Comparison of ENCODE assay signal across 27 cellular contexts in the genomic region with DNA sequence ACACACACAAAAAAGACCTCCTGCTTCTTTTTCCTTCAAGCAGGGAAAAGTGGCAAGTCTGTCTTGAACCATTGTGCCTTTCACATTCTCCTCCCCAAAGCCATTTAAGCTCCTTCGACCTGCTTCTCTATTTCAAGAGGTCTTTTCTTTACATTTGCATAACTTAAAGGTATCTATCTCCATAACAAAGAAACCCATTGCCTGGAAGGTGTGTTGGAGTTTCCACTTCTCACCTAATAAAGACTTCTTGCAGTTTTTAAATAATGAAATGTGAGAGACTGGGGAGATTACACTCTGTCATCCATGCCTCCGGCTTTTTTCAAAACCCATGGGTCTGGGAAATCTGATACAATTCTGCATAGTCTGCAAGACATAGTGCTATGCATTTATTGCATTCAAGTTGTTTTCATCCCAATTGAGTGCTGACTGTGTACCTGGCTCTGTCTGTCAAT. TPM values are rescaled to one million over a fixed set of nuclear protein-coding genes. Genes with fewer than 3 reads are reported as not detected.
A peak's percentile ranks its signal among the peaks of the same experiment; 100 is the strongest.
DNase-seq lines count a peak whose midpoint lies in the region; ATAC-seq and TF ChIP-seq lines count a peak whose summit lies in the region.
"Had no signal": no experiment of that assay in that cellular context is flagged by ENCODE, and none has a peak within 500 bp of the region (broad histone marks: within the 10 kb centered on the region; RNA-seq: fewer than 3 reads in every experiment).

No MANE protein-coding gene starts in this region.

- no peak overlapping the region for H3K4ac ChIP-seq in mesendoderm (ENCODE audit: low read depth, low read length)

- H3K9me3 ChIP-seq in HAP-1 = no peaks in the 10 kb centered on the region
- H3K9me3 ChIP-seq in iPS DF 6.9 (ENCODE audit: control insufficient read depth, insufficient read depth, low read length) = no peaks in the 10 kb centered on the region
- H3K9me3 ChIP-seq: SJSA1 had no signal

- TF ChIP-seq CTCF in WTC11 (IDR thresholded peaks at IDR 0.05) (no peak), endothelial cell (IDR thresholded peaks at IDR 0.05; ENCODE audit: unreplicated experiment) (no peak)

- H3K79me2 ChIP-seq in mesendoderm (ENCODE audit: control insufficient read depth, insufficient read depth, low read length) = no peaks in the 10 kb centered on the region

- no peak overlapping the region for H3K23ac ChIP-seq in mesendoderm (ENCODE audit: low read length)

- no peak overlapping the region for H2AK5ac ChIP-seq in mesendoderm (ENCODE audit: low read length)

- no peak overlapping the region for H4K8ac ChIP-seq in mesendoderm (ENCODE audit: low read depth, low read length)

- CTCF ChIA-PET in WTC11 (lab: Charles Lee) = interaction anchor here (0.6 to 1.4 kb wide), 3 partner anchors 14 to 893 kb away, joined by 3 to 4 read pairs (median 3); no protein-coding TSS in a partner anchor

- peak overlapping the region; percentile 33 for H3K4me3 Mint-ChIP-seq in WTC11
- no peak overlapping the region for H3K4me3 Mint-ChIP-seq in endothelial cell (ENCODE audit: unreplicated experiment)
- H3K4me3 Mint-ChIP-seq: B cell; CD8-positive, alpha-beta memory T cell had no signal

- POLR2A ChIA-PET in WTC11 (lab: Charles Lee) = interaction anchor here (0.8 kb wide), 1 partner anchor 15 kb away, joined by 3 read pairs; no protein-coding TSS in a partner anchor

- in situ Hi-C loops in HAP-1 (cut with MboI; ENCODE audit: low sequenced_read_pairs) = no loop called here

- peaks cover 15% of the 10 kb centered on the region for H3K4me1 ChIP-seq in HAP-1
- peaks cover 4% of the 10 kb centered on the region; the same call in 1 of the 2 replicates for H3K4me1 ChIP-seq in iPS DF 6.9 (ENCODE audit: control insufficient read depth, insufficient read depth, low read length)
- peaks cover 8% of the 10 kb centered on the region for H3K4me1 ChIP-seq in mesendoderm (ENCODE audit: control insufficient read depth, low read depth, low read length)
- H3K4me1 ChIP-seq: SJSA1 had no signal

- H3K27ac Mint-ChIP-seq in WTC11 = peak overlapping the region; percentile 89
- H3K27ac Mint-ChIP-seq in endothelial cell (ENCODE audit: unreplicated experiment) = no peak overlapping the region
- H3K27ac Mint-ChIP-seq: B cell; CD8-positive, alpha-beta memory T cell had no signal

- no CpG with 5 or more reads among the region's 2 CpGs for WGBS in iPS DF 6.9 (ENCODE audit: insufficient coverage, insufficient read length)
- no CpG with 5 or more reads among the region's 2 CpGs for WGBS in mesendoderm (ENCODE audit: extremely low coverage, insufficient coverage, low lambda C conversion rate)

- H3K36me3 ChIP-seq in HAP-1 (replicated peaks) = no peaks in the 10 kb centered on the region
- no peaks in the 10 kb centered on the region for H3K36me3 ChIP-seq in iPS DF 6.9 (ENCODE audit: control insufficient read depth, insufficient read depth, low read length)
- H3K36me3 ChIP-seq in mesendoderm (ENCODE audit: control insufficient read depth, insufficient read depth, low read length) = no peaks in the 10 kb centered on the region
- H3K36me3 ChIP-seq: SJSA1 had no signal

- H3K9ac ChIP-seq in mesendoderm (ENCODE audit: low read length) = no peak overlapping the region

- H3K9me3 Mint-ChIP-seq in WTC11 (no peaks in the 10 kb centered on the region), endothelial cell (ENCODE audit: unreplicated experiment) (no peaks in the 10 kb centered on the region)

- no peak overlapping the region for H2BK15ac ChIP-seq in mesendoderm (replicated peaks; ENCODE audit: low read depth)

- H3K4me3 ChIP-seq in HAP-1 (no peak overlapping the region), iPS DF 6.9 (ENCODE audit: low read length) (no peak overlapping the region), mesendoderm (ENCODE audit: low read length) (no peak overlapping the region)
- H3K4me3 ChIP-seq: PC-9, SJSA1 had no signal

- DNase-seq in HAP-1 (ENCODE audit: low spot score in 2 of 2) (peak; percentile 79 to 100), WTC11 (ENCODE audit: low spot score) (no peak), iPS DF 6.9 (ENCODE audit: low read depth, low spot score) (peak; percentile 76), mesendoderm (peak; percentile 87), dedifferentiated amniotic fluid mesenchymal stem cell (ENCODE audit: extremely low spot score) (no peak), endothelial cell (ENCODE audit: low spot score) (no peak), NCI-H2171 (lab: John Stamatoyannopoulos, UW) (no peak)
- DNase-seq in activated T-cell treated with anti-CD3 and anti-CD28 coated beads, Interleukin-2, amount 50 U/mL, for 48 hours = no peak
- DNase-seq: Calu3; CD8-positive, alpha-beta memory T cell; DMS79 treated with DMSO at 0.1 percent for 48 hours; Karpas-422; NCI-H1092 treated with DMSO at 0.1 percent for 48 hours; NCI-H1436; NCI-H187; NCI-H2081 treated with DMSO at 0.1 percent for 48 hours; NCI-H446 treated with DMSO at 0.1 percent for 48 hours; NCI-H526; NCI-H82; NK-92 treated with Interleukin-12 subunit alpha and Interleukin-12 subunit beta, amount 100 ng/mL, for 24 hours; PC-9; Right ventricle myocardium superior had no signal

- no peak overlapping the region for H2BK5ac ChIP-seq in mesendoderm (ENCODE audit: low read length)

- H3K4me2 ChIP-seq in mesendoderm (ENCODE audit: low read length) = no peak overlapping the region
- H3K4me2 ChIP-seq: PC-9 had no signal

- H3K27ac ChIP-seq in iPS DF 6.9 (ENCODE audit: low read length) = no peak overlapping the region
- no peak overlapping the region for H3K27ac ChIP-seq in mesendoderm (ENCODE audit: low read depth, low read length)
- H3K27ac ChIP-seq: C4-2B, PC-9, SJSA1 had no signal

- no peak overlapping the region for H4K5ac ChIP-seq in mesendoderm (ENCODE audit: low read length)

- no peaks in the 10 kb centered on the region for H3K79me1 ChIP-seq in mesendoderm (ENCODE audit: low read length)

- ATAC-seq in WTC11 = peak; percentile 89
- ATAC-seq: HCT116, HepG2 had no signal

- no peaks in the 10 kb centered on the region; the same call in 1 of the 2 replicates for H3K36me3 Mint-ChIP-seq in WTC11
- no peaks in the 10 kb centered on the region for H3K36me3 Mint-ChIP-seq in endothelial cell (ENCODE audit: low read depth, unreplicated experiment)
- H3K36me3 Mint-ChIP-seq: CD8-positive, alpha-beta memory T cell had no signal

- no peak overlapping the region for H3K56ac ChIP-seq in mesendoderm (ENCODE audit: low read length)

- H2BK120ac ChIP-seq in mesendoderm (ENCODE audit: low read depth, low read length) = no peak overlapping the region

- H3K27me3 Mint-ChIP-seq in WTC11 (ENCODE audit: low read depth) (peaks cover 4% of the 10 kb centered on the region), endothelial cell (ENCODE audit: unreplicated experiment) (no peaks in the 10 kb centered on the region)
- H3K27me3 Mint-ChIP-seq: CD8-positive, alpha-beta memory T cell had no signal

- H3K18ac ChIP-seq in mesendoderm (ENCODE audit: low read length) = no peak overlapping the region

- H3K27me3 ChIP-seq in HAP-1 (ENCODE audit: low read depth) (no peaks in the 10 kb centered on the region), iPS DF 6.9 (ENCODE audit: control insufficient read depth, insufficient read depth, low read length) (no peaks in the 10 kb centered on the region), mesendoderm (ENCODE audit: insufficient read depth, low read length, poor library complexity) (no peaks in the 10 kb centered on the region)
- H3K27me3 ChIP-seq: SJSA1 had no signal

- H3K4me1 Mint-ChIP-seq in WTC11 (peaks cover 71% of the 10 kb centered on the region), endothelial cell (ENCODE audit: unreplicated experiment) (peaks cover 3% of the 10 kb centered on the region)
- H3K4me1 Mint-ChIP-seq: B cell; CD8-positive, alpha-beta memory T cell had no signal

TF ChIP-seq in WTC11, 78 proteins besides CTCF, POLR2A, EP300 and RAD21 (continues in another document):
- TF ChIP-seq, protein P1, sequence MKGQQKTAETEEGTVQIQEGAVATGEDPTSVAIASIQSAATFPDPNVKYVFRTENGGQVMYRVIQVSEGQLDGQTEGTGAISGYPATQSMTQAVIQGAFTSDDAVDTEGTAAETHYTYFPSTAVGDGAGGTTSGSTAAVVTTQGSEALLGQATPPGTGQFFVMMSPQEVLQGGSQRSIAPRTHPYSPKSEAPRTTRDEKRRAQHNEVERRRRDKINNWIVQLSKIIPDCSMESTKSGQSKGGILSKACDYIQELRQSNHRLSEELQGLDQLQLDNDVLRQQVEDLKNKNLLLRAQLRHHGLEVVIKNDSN (CRISPR knock-in tag; IDR thresholded peaks at IDR 0.05) = no peak
- no peak for TF ChIP-seq PRRX2 (CRISPR knock-in tag; IDR thresholded peaks at IDR 0.05)
- TF ChIP-seq, protein P2, sequence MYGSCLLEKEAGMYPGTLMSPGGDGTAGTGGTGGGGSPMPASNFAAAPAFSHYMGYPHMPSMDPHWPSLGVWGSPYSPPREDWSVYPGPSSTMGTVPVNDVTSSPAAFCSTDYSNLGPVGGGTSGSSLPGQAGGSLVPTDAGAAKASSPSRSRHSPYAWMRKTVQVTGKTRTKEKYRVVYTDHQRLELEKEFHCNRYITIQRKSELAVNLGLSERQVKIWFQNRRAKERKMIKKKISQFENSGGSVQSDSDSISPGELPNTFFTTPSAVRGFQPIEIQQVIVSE (CRISPR knock-in tag; IDR thresholded peaks at IDR 0.05; ENCODE audit: borderline replicate concordance) = no peak
- TF ChIP-seq, protein P3, sequence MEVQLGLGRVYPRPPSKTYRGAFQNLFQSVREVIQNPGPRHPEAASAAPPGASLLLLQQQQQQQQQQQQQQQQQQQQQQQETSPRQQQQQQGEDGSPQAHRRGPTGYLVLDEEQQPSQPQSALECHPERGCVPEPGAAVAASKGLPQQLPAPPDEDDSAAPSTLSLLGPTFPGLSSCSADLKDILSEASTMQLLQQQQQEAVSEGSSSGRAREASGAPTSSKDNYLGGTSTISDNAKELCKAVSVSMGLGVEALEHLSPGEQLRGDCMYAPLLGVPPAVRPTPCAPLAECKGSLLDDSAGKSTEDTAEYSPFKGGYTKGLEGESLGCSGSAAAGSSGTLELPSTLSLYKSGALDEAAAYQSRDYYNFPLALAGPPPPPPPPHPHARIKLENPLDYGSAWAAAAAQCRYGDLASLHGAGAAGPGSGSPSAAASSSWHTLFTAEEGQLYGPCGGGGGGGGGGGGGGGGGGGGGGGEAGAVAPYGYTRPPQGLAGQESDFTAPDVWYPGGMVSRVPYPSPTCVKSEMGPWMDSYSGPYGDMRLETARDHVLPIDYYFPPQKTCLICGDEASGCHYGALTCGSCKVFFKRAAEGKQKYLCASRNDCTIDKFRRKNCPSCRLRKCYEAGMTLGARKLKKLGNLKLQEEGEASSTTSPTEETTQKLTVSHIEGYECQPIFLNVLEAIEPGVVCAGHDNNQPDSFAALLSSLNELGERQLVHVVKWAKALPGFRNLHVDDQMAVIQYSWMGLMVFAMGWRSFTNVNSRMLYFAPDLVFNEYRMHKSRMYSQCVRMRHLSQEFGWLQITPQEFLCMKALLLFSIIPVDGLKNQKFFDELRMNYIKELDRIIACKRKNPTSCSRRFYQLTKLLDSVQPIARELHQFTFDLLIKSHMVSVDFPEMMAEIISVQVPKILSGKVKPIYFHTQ (CRISPR knock-in tag; IDR thresholded peaks at IDR 0.05) = no peak

RNA-seq across cellular contexts. Expression of a gene that starts 41.8 kb away (rescaled TPM):
- total RNA-seq in WTC11 (2021) (19.4 to 21.0 TPM (median 20.9 TPM) in 3 replicates), endothelial cell (ENCODE audit: unreplicated experiment) (11.7 TPM)
- polyA plus RNA-seq in mesendoderm (2013, experiment 1 of 2) = 4.9 TPM
- 4.6 TPM for polyA plus RNA-seq in mesendoderm (2013, experiment 2 of 2)

Comparison
In these comparisons a context has a peak if more than half of its experiments do, and no peak if none do; other contexts are left out.
1. DNase-seq: peak in HAP-1 (2 of 2), iPS DF 6.9 (single experiment) and mesendoderm (single experiment); none in WTC11 (single experiment), dedifferentiated amniotic fluid mesenchymal stem cell (single experiment), endothelial cell (single experiment), NCI-H2171 (single experiment) and activated T-cell treated with anti-CD3 and anti-CD28 coated beads, Interleukin-2, amount 50 U/mL, for 48 hours (0 of 2).